ENCODE assay signal across 10 cellular contexts in genomic region chr2:181312515-181312927, GRCh38.
DNase-seq lines count a peak whose midpoint lies in the region; ATAC-seq and TF ChIP-seq lines count a peak whose summit lies in the region.
"Had no signal": no experiment of that assay in that cellular context is flagged by ENCODE, and none has a peak within 500 bp of the region (broad histone marks: within the 10 kb centered on the region; RNA-seq: fewer than 3 reads in every experiment).

No MANE protein-coding gene starts in this region.

- H3K36me3 Mint-ChIP-seq in activated naive CD8-positive, alpha-beta T cell treated with anti-CD3 and anti-CD28 coated beads for 36 hours, result peaks cover 15% of the 10 kb centered on the region

- ATAC-seq in GM19397 (IDR thresholded peaks at IDR 0.05; ENCODE audit: unreplicated experiment) (peak; percentile 90), HG03196 (IDR thresholded peaks at IDR 0.05; ENCODE audit: unreplicated experiment) (peak; percentile 85), left lobe of liver (no peak)

- H3K4me2 ChIP-seq in DOHH2 (ENCODE audit: low read length), result peak overlapping the region; percentile 65

- no peaks in the 10 kb centered on the region for H3K79me2 ChIP-seq in DOHH2 (ENCODE audit: control insufficient read depth, low read length)

- no peak for TF ChIP-seq CTCF in DOHH2 (IDR thresholded peaks at IDR 0.05; ENCODE audit: low read depth, low read length, poor library complexity, severe bottlenecking)

- H3K36me3 ChIP-seq in DOHH2 (ENCODE audit: control insufficient read depth, low read length), result peaks cover 3% of the 10 kb centered on the region; the same call in 1 of the 2 replicates
- H3K36me3 ChIP-seq: right lobe of liver had no signal

- no peaks in the 10 kb centered on the region for H4K20me1 ChIP-seq in DOHH2 (ENCODE audit: control insufficient read depth, insufficient read depth, low read depth, low read length)

- peaks cover 4% of the 10 kb centered on the region for H3K9me3 Mint-ChIP-seq in activated naive CD8-positive, alpha-beta T cell treated with anti-CD3 and anti-CD28 coated beads for 36 hours

- no peaks in the 10 kb centered on the region for H3K9me3 ChIP-seq in DOHH2 (ENCODE audit: control insufficient read depth, insufficient read depth, low read length)
- H3K9me3 ChIP-seq: right lobe of liver had no signal

- DNase-seq in activated naive CD8-positive, alpha-beta T cell treated with anti-CD3 and anti-CD28 coated beads for 36 hours, result peak; percentile 54
- no peak for DNase-seq in left lobe of liver (ENCODE audit: low spot score)
- DNase-seq in RKO (ENCODE audit: low spot score), result no peak
- no peak for DNase-seq in CD1c-positive myeloid dendritic cell (ENCODE audit: extremely low spot score)
- no peak for DNase-seq in OCI-M2 (lab: John Stamatoyannopoulos, UW; ENCODE audit: unreplicated experiment)
- DNase-seq: GDM1, right lobe of liver had no signal

- peak overlapping the region; percentile 56 for H3K27ac ChIP-seq in DOHH2 (ENCODE audit: low read depth, low read length)
- H3K27ac ChIP-seq: right lobe of liver had no signal

- H3K4me1 Mint-ChIP-seq in activated naive CD8-positive, alpha-beta T cell treated with anti-CD3 and anti-CD28 coated beads for 36 hours, result peaks cover 59% of the 10 kb centered on the region

- no peaks in the 10 kb centered on the region for H3K9me2 ChIP-seq in DOHH2 (replicated peaks; ENCODE audit: control insufficient read depth, low read length)

- H3K27me3 Mint-ChIP-seq in activated naive CD8-positive, alpha-beta T cell treated with anti-CD3 and anti-CD28 coated beads for 36 hours, result no peaks in the 10 kb centered on the region

- H3K27ac Mint-ChIP-seq in activated naive CD8-positive, alpha-beta T cell treated with anti-CD3 and anti-CD28 coated beads for 36 hours, result peak overlapping the region; percentile 91

- peaks cover 18% of the 10 kb centered on the region for H3F3A ChIP-seq in DOHH2 (ENCODE audit: control insufficient read depth, insufficient read depth)

- peak overlapping the region; percentile 55 for H3K4me3 ChIP-seq in DOHH2 (ENCODE audit: low read length)
- H3K4me3 ChIP-seq: right lobe of liver had no signal

- H3K4me3 Mint-ChIP-seq in activated naive CD8-positive, alpha-beta T cell treated with anti-CD3 and anti-CD28 coated beads for 36 hours, result peak overlapping the region; percentile 70

- H3K27me3 ChIP-seq in DOHH2 (ENCODE audit: control insufficient read depth, low read length), result no peaks in the 10 kb centered on the region
- H3K27me3 ChIP-seq: right lobe of liver had no signal

- peaks cover 71% of the 10 kb centered on the region for H3K4me1 ChIP-seq in DOHH2 (ENCODE audit: control insufficient read depth, low read length)
- H3K4me1 ChIP-seq: right lobe of liver had no signal
